ENCODE assay signal across 11 cellular contexts in the genomic region with DNA sequence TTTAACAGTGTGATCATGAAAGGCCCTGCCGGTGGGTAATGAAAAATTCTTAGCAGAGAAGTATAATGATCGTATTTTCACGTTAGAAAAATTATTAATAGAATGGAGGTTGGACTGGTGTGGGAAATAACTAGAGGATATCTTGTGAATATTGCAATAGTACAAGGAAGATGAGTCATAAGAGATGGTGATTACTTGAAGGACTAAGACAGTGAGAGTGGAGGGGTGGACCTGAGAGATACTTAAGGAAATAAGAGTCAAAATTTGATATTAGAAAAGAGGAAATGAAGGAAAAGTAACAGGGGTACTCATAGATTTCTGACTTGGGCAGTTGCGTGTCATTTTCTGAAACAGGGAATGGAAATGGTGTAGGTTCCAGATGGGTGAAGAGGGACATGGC. TPM values are rescaled to one million over a fixed set of nuclear protein-coding genes. Genes with fewer than 3 reads are reported as not detected.
DNase-seq lines count a peak whose midpoint lies in the region; ATAC-seq and TF ChIP-seq lines count a peak whose summit lies in the region.
"Had no signal": no experiment of that assay in that cellular context is flagged by ENCODE, and none has a peak within 500 bp of the region (broad histone marks: within the 10 kb centered on the region; RNA-seq: fewer than 3 reads in every experiment).

No MANE protein-coding gene starts in this region.

- peak overlapping the region; percentile 99 for H3K27ac Mint-ChIP-seq in activated naive CD4-positive, alpha-beta T cell treated with anti-CD3 and anti-CD28 coated beads, Interleukin-2, amount 50 U/mL, for 24 hours
- H3K27ac Mint-ChIP-seq in activated naive CD4-positive, alpha-beta T cell treated with anti-CD3 and anti-CD28 coated beads, Interleukin-2, amount 50 U/mL, for 72 hours = peak overlapping the region in 1 of 2 donors; percentile 92
- H3K27ac Mint-ChIP-seq in activated CD4-positive, alpha-beta memory T cell treated with anti-CD3 and anti-CD28 coated beads, Interleukin-2, amount 10 ng/mL, durations not matched to agents 7 days and 5 days = no peak overlapping the region

- no peaks in the 10 kb centered on the region for H3K9me2 ChIP-seq in Karpas-422 (replicated peaks; ENCODE audit: insufficient read depth, low read length)

- H3K36me3 Mint-ChIP-seq in activated naive CD4-positive, alpha-beta T cell treated with anti-CD3 and anti-CD28 coated beads, Interleukin-2, amount 50 U/mL, for 24 hours = peaks cover 3% of the 10 kb centered on the region
- peaks cover 11 to 24% of the 10 kb centered on the region in 2 donors for H3K36me3 Mint-ChIP-seq in activated naive CD4-positive, alpha-beta T cell treated with anti-CD3 and anti-CD28 coated beads, Interleukin-2, amount 50 U/mL, for 72 hours
- H3K36me3 Mint-ChIP-seq in activated CD4-positive, alpha-beta memory T cell treated with anti-CD3 and anti-CD28 coated beads, Interleukin-2, amount 10 ng/mL, durations not matched to agents 7 days and 5 days (ENCODE audit: low read depth) = no peaks in the 10 kb centered on the region
- H3K36me3 Mint-ChIP-seq: CD14-positive monocyte had no signal

- H3K9me3 Mint-ChIP-seq in activated naive CD4-positive, alpha-beta T cell treated with anti-CD3 and anti-CD28 coated beads, Interleukin-2, amount 50 U/mL, for 24 hours = peaks cover 7% of the 10 kb centered on the region
- no peaks in the 10 kb centered on the region for H3K9me3 Mint-ChIP-seq in activated naive CD4-positive, alpha-beta T cell treated with anti-CD3 and anti-CD28 coated beads, Interleukin-2, amount 50 U/mL, for 72 hours
- no peaks in the 10 kb centered on the region for H3K9me3 Mint-ChIP-seq in activated CD4-positive, alpha-beta memory T cell treated with anti-CD3 and anti-CD28 coated beads, Interleukin-2, amount 10 ng/mL, durations not matched to agents 7 days and 5 days
- H3K9me3 Mint-ChIP-seq: CD14-positive monocyte had no signal

- H3K4me3 Mint-ChIP-seq in activated naive CD4-positive, alpha-beta T cell treated with anti-CD3 and anti-CD28 coated beads, Interleukin-2, amount 50 U/mL, for 24 hours = peak overlapping the region; percentile 98
- H3K4me3 Mint-ChIP-seq in activated CD4-positive, alpha-beta memory T cell treated with anti-CD3 and anti-CD28 coated beads, Interleukin-2, amount 10 ng/mL, durations not matched to agents 7 days and 5 days = peak overlapping the region; percentile 8

- H3K4me1 ChIP-seq in tibial nerve = peaks cover 0 to 51% (median 19%) of the 10 kb centered on the region in 4 donors
- peaks cover 21% of the 10 kb centered on the region for H3K4me1 ChIP-seq in Karpas-422 (ENCODE audit: low read length)

- no peaks in the 10 kb centered on the region for H3K79me2 ChIP-seq in Karpas-422 (ENCODE audit: low read length)

- CTCF ChIA-PET in activated CD4-positive, alpha-beta memory T cell treated with anti-CD3 and anti-CD28 coated beads, Interleukin-2, amount 10 ng/mL, durations not matched to agents 7 days and 5 days (lab: Charles Lee) = no interaction called here

- no peaks in the 10 kb centered on the region for H4K20me1 ChIP-seq in Karpas-422 (ENCODE audit: insufficient read depth, low read depth, low read length)

- POLR2A ChIA-PET in activated CD4-positive, alpha-beta memory T cell treated with anti-CD3 and anti-CD28 coated beads, Interleukin-2, amount 10 ng/mL, durations not matched to agents 7 days and 5 days (lab: Charles Lee) = no interaction called here

- TF ChIP-seq EP300 in tibial nerve (IDR thresholded peaks at IDR 0.05) = peak in 1 of 2 donors; percentile 19

- peak overlapping the region in 1 of 2 donors; percentile 72 for H3K4me3 ChIP-seq in foreskin fibroblast (ENCODE audit: low read depth in 1 of 2, low read length in 2 of 2)
- H3K4me3 ChIP-seq in tibial nerve = peak overlapping the region in 1 of 4 donors; percentile 94
- H3K4me3 ChIP-seq in Karpas-422 (ENCODE audit: low read length) = no peak overlapping the region

- H3K27ac ChIP-seq in tibial nerve (peak overlapping the region in 3 of 4 donors; percentile 94 to 99 (median 95)), Karpas-422 (ENCODE audit: low read length) (no peak overlapping the region)

- TF ChIP-seq POLR2A in tibial nerve (IDR thresholded peaks at IDR 0.05) = no peak

- no peak for ATAC-seq in activated naive CD4-positive, alpha-beta T cell treated with anti-CD3 and anti-CD28 coated beads, Interleukin-2, amount 50 U/mL, for 72 hours

- peaks cover 73% of the 10 kb centered on the region for H3K4me1 Mint-ChIP-seq in activated naive CD4-positive, alpha-beta T cell treated with anti-CD3 and anti-CD28 coated beads, Interleukin-2, amount 50 U/mL, for 24 hours
- peaks cover 32% of the 10 kb centered on the region for H3K4me1 Mint-ChIP-seq in activated CD4-positive, alpha-beta memory T cell treated with anti-CD3 and anti-CD28 coated beads, Interleukin-2, amount 10 ng/mL, durations not matched to agents 7 days and 5 days

- H3K9me3 ChIP-seq in tibial nerve = no peaks in the 10 kb centered on the region
- H3K9me3 ChIP-seq in Karpas-422 (ENCODE audit: low read length) = no peaks in the 10 kb centered on the region

- TF ChIP-seq CTCF in foreskin fibroblast (IDR thresholded peaks at IDR 0.05; ENCODE audit: low read depth, low read length) (no peak), tibial nerve (IDR thresholded peaks at IDR 0.05) (no peak)

- H3K27me3 ChIP-seq in tibial nerve (no peaks in the 10 kb centered on the region), Karpas-422 (ENCODE audit: low read length) (no peaks in the 10 kb centered on the region)

- H3K27me3 Mint-ChIP-seq in activated naive CD4-positive, alpha-beta T cell treated with anti-CD3 and anti-CD28 coated beads, Interleukin-2, amount 50 U/mL, for 24 hours = no peaks in the 10 kb centered on the region
- H3K27me3 Mint-ChIP-seq in activated CD4-positive, alpha-beta memory T cell treated with anti-CD3 and anti-CD28 coated beads, Interleukin-2, amount 10 ng/mL, durations not matched to agents 7 days and 5 days = peaks cover 7% of the 10 kb centered on the region

- H3K4me2 ChIP-seq in Karpas-422 (ENCODE audit: low read depth, low read length, poor library complexity, severe bottlenecking) = no peak overlapping the region

- DNase-seq in activated naive CD4-positive, alpha-beta T cell treated with anti-CD3 and anti-CD28 coated beads, Interleukin-2, amount 50 U/mL, for 72 hours (ENCODE audit: low spot score in 2 of 2) = no peak
- DNase-seq in activated CD4-positive, alpha-beta memory T cell treated with anti-CD3 and anti-CD28 coated beads, Interleukin-2, amount 10 ng/mL, durations not matched to agents 7 days and 5 days = no peak
- peak; percentile 27 to 71 for DNase-seq in foreskin fibroblast
- DNase-seq in tibial nerve (ENCODE audit: low spot score in 2 of 2) = no peak
- DNase-seq in NCI-H1417 treated with DMSO at 0.1 percent for 48 hours (lab: John Stamatoyannopoulos, UW) = no peak
- DNase-seq in Karpas-422 = no peak
- DNase-seq in OCI-M2 (lab: John Stamatoyannopoulos, UW; ENCODE audit: unreplicated experiment) = no peak
- DNase-seq: activated naive CD4-positive, alpha-beta T cell; NCI-H1105 had no signal

- no peak overlapping the region for H2AFZ ChIP-seq in Karpas-422 (ENCODE audit: low read length)

- no peak overlapping the region for H3K9ac ChIP-seq in Karpas-422 (ENCODE audit: low read length)

- peaks cover 0 to under 1% (median 0%) of the 10 kb centered on the region in 3 donors for H3K36me3 ChIP-seq in tibial nerve
- H3K36me3 ChIP-seq in Karpas-422 (ENCODE audit: insufficient read depth, low read length) = no peaks in the 10 kb centered on the region

- 85 to 89% methylated on average over 4 of the region's 4 CpGs for WGBS in tibial nerve, 2 donors

RNA-seq across cellular contexts. Expression of gene USP53, which starts 1.8 kb away (rescaled TPM):
- 10 to 100 TPM; 16.7 to 24.4 TPM for total RNA-seq in activated naive CD4-positive, alpha-beta T cell treated with anti-CD3 and anti-CD28 coated beads, Interleukin-2, amount 50 U/mL, for 72 hours
- 1 to 10 TPM; 6.5 to 7.1 TPM for total RNA-seq in activated CD4-positive, alpha-beta memory T cell treated with anti-CD3 and anti-CD28 coated beads, Interleukin-2, amount 10 ng/mL, durations not matched to agents 7 days and 5 days
- 100 to 1,000 TPM; 549 to 892 (median 654) TPM for total RNA-seq in tibial nerve
- 1.2 and 1.4 TPM in 2 replicates for total RNA-seq in Karpas-422 (2014; rRNA removed; shearing (Covaris generic); ENCODE audit: low replicate concordance)

Comparison
In these comparisons a context has a peak if more than half of its experiments do, and no peak if none do; other contexts are left out.
1. DNase-seq: peak in foreskin fibroblast (2 of 2); none in activated naive CD4-positive, alpha-beta T cell treated with anti-CD3 and anti-CD28 coated beads, Interleukin-2, amount 50 U/mL, for 72 hours (0 of 2), activated CD4-positive, alpha-beta memory T cell treated with anti-CD3 and anti-CD28 coated beads, Interleukin-2, amount 10 ng/mL, durations not matched to agents 7 days and 5 days (single experiment), tibial nerve (0 of 2), NCI-H1417 treated with DMSO at 0.1 percent for 48 hours (single experiment), Karpas-422 (single experiment) and OCI-M2 (single experiment).
2. RNA of gene USP53, which starts 1.8 kb away (total RNA-seq): 549 to 892 TPM in tibial nerve; 16.7 to 24.4 TPM in activated naive CD4-positive, alpha-beta T cell treated with anti-CD3 and anti-CD28 coated beads, Interleukin-2, amount 50 U/mL, for 72 hours, 6.5 to 7.1 TPM in activated CD4-positive, alpha-beta memory T cell treated with anti-CD3 and anti-CD28 coated beads, Interleukin-2, amount 10 ng/mL, durations not matched to agents 7 days and 5 days and 1.2 to 1.4 TPM in Karpas-422; every median in the first group is over 10 times any median in the second.